In the genomic region with DNA sequence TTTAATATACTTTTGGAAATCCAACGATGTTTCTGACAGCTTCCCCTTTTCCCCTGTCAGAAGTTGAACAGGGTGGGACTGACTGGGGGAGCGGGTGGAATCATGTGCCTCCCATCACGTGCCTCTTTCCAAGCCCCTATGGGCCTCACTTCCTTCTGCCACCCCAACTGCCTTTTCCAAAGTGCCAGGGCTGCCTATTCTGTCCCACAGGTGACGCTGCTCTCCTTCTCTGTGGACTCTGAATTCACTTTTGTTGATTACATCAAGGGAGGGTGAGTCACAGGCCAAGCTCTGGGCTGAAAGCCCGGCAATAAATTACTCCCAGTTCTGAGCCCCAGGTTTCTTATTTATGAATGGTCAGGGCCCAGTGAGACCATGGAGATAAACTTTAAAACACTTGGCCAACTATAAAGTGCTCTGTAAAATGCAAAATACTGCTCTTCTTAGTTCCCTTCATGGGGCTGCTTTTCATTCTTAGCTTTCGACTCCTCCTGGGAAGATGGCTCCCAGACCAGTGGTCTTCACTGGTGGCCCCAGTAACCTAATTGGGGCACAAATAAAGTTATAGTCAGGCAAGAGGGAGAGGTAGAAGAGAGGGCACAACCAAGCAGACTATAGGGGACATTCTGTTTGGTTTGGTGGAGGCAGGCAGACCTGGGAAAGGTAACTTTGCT, we compare ENCODE assay signal across 1 cellular context.
TF ChIP-seq lines count a peak whose summit lies in the region.

No MANE protein-coding gene starts in this region.

TF ChIP-seq in HEK293, 187 proteins besides CTCF, POLR2A, EP300 and RAD21 (continued from another document):
- TF ChIP-seq, protein P1, sequence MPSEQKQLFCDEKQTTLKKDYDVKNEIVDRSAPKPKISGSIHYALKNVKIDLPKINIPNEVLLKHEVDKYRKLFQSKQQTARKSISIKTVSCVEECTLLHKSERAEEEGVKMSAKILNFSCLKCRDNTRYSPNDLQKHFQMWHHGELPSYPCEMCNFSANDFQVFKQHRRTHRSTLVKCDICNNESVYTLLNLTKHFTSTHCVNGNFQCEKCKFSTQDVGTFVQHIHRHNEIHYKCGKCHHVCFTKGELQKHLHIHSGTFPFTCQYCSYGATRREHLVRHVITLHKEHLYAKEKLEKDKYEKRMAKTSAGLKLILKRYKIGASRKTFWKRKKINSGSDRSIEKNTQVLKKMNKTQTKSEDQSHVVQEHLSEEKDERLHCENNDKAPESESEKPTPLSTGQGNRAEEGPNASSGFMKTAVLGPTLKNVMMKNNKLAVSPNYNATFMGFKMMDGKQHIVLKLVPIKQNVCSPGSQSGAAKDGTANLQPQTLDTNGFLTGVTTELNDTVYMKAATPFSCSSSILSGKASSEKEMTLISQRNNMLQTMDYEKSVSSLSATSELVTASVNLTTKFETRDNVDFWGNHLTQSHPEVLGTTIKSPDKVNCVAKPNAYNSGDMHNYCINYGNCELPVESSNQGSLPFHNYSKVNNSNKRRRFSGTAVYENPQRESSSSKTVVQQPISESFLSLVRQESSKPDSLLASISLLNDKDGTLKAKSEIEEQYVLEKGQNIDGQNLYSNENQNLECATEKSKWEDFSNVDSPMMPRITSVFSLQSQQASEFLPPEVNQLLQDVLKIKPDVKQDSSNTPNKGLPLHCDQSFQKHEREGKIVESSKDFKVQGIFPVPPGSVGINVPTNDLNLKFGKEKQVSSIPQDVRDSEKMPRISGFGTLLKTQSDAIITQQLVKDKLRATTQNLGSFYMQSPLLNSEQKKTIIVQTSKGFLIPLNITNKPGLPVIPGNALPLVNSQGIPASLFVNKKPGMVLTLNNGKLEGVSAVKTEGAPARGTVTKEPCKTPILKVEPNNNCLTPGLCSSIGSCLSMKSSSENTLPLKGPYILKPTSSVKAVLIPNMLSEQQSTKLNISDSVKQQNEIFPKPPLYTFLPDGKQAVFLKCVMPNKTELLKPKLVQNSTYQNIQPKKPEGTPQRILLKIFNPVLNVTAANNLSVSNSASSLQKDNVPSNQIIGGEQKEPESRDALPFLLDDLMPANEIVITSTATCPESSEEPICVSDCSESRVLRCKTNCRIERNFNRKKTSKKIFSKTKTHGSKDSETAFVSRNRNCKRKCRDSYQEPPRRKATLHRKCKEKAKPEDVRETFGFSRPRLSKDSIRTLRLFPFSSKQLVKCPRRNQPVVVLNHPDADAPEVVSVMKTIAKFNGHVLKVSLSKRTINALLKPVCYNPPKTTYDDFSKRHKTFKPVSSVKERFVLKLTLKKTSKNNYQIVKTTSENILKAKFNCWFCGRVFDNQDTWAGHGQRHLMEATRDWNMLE (tag by site-specific recombination; conservative IDR thresholded peaks at IDR 0.05; ENCODE audit: low read depth), result 0 out of 2 replicates have a peak, but pooled peaks have one; percentile 19
- TF ChIP-seq RBAK (tag by site-specific recombination; IDR thresholded peaks at IDR 0.05) (no peak), BCL11A (tag by site-specific recombination; IDR thresholded peaks at IDR 0.05; ENCODE audit: low read depth) (no peak), ZBTB1 (tag by site-specific recombination; IDR thresholded peaks at IDR 0.05) (no peak), TCF7L2 (IDR thresholded peaks at IDR 0.05; ENCODE audit: borderline replicate concordance, low read depth, low read length) (no peak), ZBTB7A (tag by site-specific recombination; IDR thresholded peaks at IDR 0.05; ENCODE audit: low read depth) (no peak), ZNF654 (tag by site-specific recombination; IDR thresholded peaks at IDR 0.05; ENCODE audit: low read depth) (peak; percentile 92), ZBTB8A (tag by site-specific recombination; IDR thresholded peaks at IDR 0.05) (peak; percentile 55; the same call in 1 of the 2 replicates), ZNF121 (tag by site-specific recombination; IDR thresholded peaks at IDR 0.05) (no peak), SCRT2 (tag by site-specific recombination; IDR thresholded peaks at IDR 0.05) (peak; percentile 57), ZNF660 (tag by site-specific recombination; IDR thresholded peaks at IDR 0.05) (peak; percentile 95), ZNF629 (tag by site-specific recombination; IDR thresholded peaks at IDR 0.05) (peak; percentile 47), ZNF837 (tag by site-specific recombination; IDR thresholded peaks at IDR 0.05) (no peak), ZNF19 (tag by site-specific recombination; IDR thresholded peaks at IDR 0.05; ENCODE audit: low read depth) (no peak), ZIC2 (tag by site-specific recombination; IDR thresholded peaks at IDR 0.05) (no peak), ZNF624 (tag by site-specific recombination; IDR thresholded peaks at IDR 0.05) (no peak), ZNF776 (tag by site-specific recombination; IDR thresholded peaks at IDR 0.05; ENCODE audit: borderline replicate concordance) (no peak), ZNF548 (tag by site-specific recombination; IDR thresholded peaks at IDR 0.05) (no peak), SCRT1 (tag by site-specific recombination; IDR thresholded peaks at IDR 0.05; ENCODE audit: borderline replicate concordance) (no peak), SP2 (tag by site-specific recombination; IDR thresholded peaks at IDR 0.05) (no peak), ZNF157 (tag by site-specific recombination; IDR thresholded peaks at IDR 0.05) (no peak), ZNF707 (tag by site-specific recombination; IDR thresholded peaks at IDR 0.05) (no peak), ZNF16 (tag by site-specific recombination; IDR thresholded peaks at IDR 0.05; ENCODE audit: low read depth) (no peak), ZNF202 (tag by site-specific recombination; IDR thresholded peaks at IDR 0.05; ENCODE audit: borderline replicate concordance) (no peak), ZNF610 (tag by site-specific recombination; IDR thresholded peaks at IDR 0.05; ENCODE audit: borderline replicate concordance) (no peak), ZNF596 (tag by site-specific recombination; IDR thresholded peaks at IDR 0.05) (no peak), ZNF792 (tag by site-specific recombination; IDR thresholded peaks at IDR 0.05) (no peak), SP7 (tag by site-specific recombination; IDR thresholded peaks at IDR 0.05) (peak; percentile 64), PRDM1 (tag by site-specific recombination; IDR thresholded peaks at IDR 0.05) (peak; percentile 62), ZNF37A (tag by site-specific recombination; IDR thresholded peaks at IDR 0.05) (no peak), ZNF266 (tag by site-specific recombination; IDR thresholded peaks at IDR 0.05; ENCODE audit: low read depth) (no peak), ZNF664 (tag by site-specific recombination; IDR thresholded peaks at IDR 0.05) (no peak), ZNF366 (tag by site-specific recombination; conservative IDR thresholded peaks at IDR 0.05) (peak; percentile 38; the same call in 1 of the 2 replicates), ZNF302 (tag by site-specific recombination; IDR thresholded peaks at IDR 0.05; ENCODE audit: low read depth) (no peak), SALL2 (tag by site-specific recombination; IDR thresholded peaks at IDR 0.05; ENCODE audit: borderline replicate concordance) (no peak), ZNF391 (tag by site-specific recombination; IDR thresholded peaks at IDR 0.05; ENCODE audit: borderline replicate concordance, low read depth) (no peak), ZNF335 (tag by site-specific recombination; conservative IDR thresholded peaks at IDR 0.05) (peak; percentile 71)
- TF ChIP-seq, protein P2, sequence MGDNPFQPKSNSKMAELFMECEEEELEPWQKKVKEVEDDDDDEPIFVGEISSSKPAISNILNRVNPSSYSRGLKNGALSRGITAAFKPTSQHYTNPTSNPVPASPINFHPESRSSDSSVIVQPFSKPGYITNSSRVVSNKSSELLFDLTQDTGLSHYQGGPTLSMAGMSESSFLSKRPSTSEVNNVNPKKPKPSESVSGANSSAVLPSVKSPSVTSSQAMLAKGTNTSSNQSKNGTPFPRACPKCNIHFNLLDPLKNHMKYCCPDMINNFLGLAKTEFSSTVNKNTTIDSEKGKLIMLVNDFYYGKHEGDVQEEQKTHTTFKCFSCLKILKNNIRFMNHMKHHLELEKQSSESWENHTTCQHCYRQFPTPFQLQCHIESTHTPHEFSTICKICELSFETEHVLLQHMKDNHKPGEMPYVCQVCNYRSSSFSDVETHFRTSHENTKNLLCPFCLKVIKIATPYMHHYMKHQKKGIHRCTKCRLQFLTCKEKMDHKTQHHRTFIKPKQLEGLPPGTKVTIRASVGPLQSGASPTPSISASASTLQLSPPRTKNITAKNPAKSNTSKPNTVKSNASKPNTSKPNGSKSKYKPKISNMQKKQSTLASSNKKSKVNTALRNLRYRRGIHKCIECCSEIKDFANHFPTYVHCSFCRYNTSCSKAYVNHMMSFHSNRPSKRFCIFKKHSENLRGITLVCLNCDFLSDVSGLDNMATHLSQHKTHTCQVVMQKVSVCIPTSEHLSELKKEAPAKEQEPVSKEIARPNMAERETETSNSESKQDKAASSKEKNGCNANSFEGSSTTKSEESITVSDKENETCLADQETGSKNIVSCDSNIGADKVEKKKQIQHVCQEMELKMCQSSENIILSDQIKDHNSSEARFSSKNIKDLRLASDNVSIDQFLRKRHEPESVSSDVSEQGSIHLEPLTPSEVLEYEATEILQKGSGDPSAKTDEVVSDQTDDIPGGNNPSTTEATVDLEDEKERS (tag by site-specific recombination; IDR thresholded peaks at IDR 0.05), result no peak
- TF ChIP-seq, protein P3, sequence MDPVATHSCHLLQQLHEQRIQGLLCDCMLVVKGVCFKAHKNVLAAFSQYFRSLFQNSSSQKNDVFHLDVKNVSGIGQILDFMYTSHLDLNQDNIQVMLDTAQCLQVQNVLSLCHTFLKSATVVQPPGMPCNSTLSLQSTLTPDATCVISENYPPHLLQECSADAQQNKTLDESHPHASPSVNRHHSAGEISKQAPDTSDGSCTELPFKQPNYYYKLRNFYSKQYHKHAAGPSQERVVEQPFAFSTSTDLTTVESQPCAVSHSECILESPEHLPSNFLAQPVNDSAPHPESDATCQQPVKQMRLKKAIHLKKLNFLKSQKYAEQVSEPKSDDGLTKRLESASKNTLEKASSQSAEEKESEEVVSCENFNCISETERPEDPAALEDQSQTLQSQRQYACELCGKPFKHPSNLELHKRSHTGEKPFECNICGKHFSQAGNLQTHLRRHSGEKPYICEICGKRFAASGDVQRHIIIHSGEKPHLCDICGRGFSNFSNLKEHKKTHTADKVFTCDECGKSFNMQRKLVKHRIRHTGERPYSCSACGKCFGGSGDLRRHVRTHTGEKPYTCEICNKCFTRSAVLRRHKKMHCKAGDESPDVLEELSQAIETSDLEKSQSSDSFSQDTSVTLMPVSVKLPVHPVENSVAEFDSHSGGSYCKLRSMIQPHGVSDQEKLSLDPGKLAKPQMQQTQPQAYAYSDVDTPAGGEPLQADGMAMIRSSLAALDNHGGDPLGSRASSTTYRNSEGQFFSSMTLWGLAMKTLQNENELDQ (tag by site-specific recombination; IDR thresholded peaks at IDR 0.05; ENCODE audit: low read depth), result no peak
- TF ChIP-seq, protein P4, sequence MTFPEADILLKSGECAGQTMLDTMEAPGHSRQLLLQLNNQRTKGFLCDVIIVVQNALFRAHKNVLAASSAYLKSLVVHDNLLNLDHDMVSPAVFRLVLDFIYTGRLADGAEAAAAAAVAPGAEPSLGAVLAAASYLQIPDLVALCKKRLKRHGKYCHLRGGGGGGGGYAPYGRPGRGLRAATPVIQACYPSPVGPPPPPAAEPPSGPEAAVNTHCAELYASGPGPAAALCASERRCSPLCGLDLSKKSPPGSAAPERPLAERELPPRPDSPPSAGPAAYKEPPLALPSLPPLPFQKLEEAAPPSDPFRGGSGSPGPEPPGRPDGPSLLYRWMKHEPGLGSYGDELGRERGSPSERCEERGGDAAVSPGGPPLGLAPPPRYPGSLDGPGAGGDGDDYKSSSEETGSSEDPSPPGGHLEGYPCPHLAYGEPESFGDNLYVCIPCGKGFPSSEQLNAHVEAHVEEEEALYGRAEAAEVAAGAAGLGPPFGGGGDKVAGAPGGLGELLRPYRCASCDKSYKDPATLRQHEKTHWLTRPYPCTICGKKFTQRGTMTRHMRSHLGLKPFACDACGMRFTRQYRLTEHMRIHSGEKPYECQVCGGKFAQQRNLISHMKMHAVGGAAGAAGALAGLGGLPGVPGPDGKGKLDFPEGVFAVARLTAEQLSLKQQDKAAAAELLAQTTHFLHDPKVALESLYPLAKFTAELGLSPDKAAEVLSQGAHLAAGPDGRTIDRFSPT (tag by site-specific recombination; IDR thresholded peaks at IDR 0.05), result no peak
